Comparison of ENCODE assay signal across 1 cellular context in genomic region chr5:74640450-74641013, GRCh38.
A peak's percentile ranks its signal among the peaks of the same experiment; 100 is the strongest.
TF ChIP-seq lines count a peak whose summit lies in the region.

TSS of gene ENC1 (minus strand) at chr5:74640728. CDS start at chr5:74636485, 4,243 bp downstream.

TF ChIP-seq in HepG2, 621 proteins besides CTCF, POLR2A, EP300 and RAD21 (continued from another document and continues in another):
- TF ChIP-seq, protein P1, sequence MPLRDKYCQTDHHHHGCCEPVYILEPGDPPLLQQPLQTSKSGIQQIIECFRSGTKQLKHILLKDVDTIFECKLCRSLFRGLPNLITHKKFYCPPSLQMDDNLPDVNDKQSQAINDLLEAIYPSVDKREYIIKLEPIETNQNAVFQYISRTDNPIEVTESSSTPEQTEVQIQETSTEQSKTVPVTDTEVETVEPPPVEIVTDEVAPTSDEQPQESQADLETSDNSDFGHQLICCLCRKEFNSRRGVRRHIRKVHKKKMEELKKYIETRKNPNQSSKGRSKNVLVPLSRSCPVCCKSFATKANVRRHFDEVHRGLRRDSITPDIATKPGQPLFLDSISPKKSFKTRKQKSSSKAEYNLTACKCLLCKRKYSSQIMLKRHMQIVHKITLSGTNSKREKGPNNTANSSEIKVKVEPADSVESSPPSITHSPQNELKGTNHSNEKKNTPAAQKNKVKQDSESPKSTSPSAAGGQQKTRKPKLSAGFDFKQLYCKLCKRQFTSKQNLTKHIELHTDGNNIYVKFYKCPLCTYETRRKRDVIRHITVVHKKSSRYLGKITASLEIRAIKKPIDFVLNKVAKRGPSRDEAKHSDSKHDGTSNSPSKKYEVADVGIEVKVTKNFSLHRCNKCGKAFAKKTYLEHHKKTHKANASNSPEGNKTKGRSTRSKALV (CRISPR knock-in tag; IDR thresholded peaks at IDR 0.05), result peak; percentile 90
- TF ChIP-seq, protein P2, sequence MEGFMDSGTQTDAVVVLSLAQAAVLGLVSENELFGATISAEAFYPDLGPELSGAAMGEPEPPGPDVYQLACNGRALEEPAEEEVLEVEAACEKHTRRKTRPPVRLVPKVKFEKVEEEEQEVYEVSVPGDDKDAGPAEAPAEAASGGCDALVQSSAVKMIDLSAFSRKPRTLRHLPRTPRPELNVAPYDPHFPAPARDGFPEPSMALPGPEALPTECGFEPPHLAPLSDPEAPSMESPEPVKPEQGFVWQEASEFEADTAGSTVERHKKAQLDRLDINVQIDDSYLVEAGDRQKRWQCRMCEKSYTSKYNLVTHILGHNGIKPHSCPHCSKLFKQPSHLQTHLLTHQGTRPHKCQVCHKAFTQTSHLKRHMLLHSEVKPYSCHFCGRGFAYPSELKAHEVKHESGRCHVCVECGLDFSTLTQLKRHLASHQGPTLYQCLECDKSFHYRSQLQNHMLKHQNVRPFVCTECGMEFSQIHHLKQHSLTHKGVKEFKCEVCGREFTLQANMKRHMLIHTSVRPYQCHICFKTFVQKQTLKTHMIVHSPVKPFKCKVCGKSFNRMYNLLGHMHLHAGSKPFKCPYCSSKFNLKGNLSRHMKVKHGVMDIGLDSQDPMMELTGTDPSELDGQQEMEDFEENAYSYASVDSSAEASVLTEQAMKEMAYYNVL (CRISPR knock-in tag; IDR thresholded peaks at IDR 0.05; ENCODE audit: borderline replicate concordance), result peak; percentile 71; the same call in 1 of the 2 replicates
- TF ChIP-seq ZNF10 (CRISPR knock-in tag; IDR thresholded peaks at IDR 0.05; ENCODE audit: borderline replicate concordance, low read depth) (no peak), PAX8 (CRISPR knock-in tag; IDR thresholded peaks at IDR 0.05; ENCODE audit: borderline replicate concordance) (no peak), SMARCC2 (IDR thresholded peaks at IDR 0.05) (no peak), FOXK1 (CRISPR knock-in tag; IDR thresholded peaks at IDR 0.05; ENCODE audit: borderline replicate concordance, low read depth) (peak; percentile 18; the same call in 1 of the 2 replicates), ZNF766 (CRISPR knock-in tag; IDR thresholded peaks at IDR 0.05; ENCODE audit: borderline replicate concordance) (no peak), ERF (CRISPR knock-in tag; IDR thresholded peaks at IDR 0.05) (peak; percentile 95), ZNF343 (CRISPR knock-in tag; IDR thresholded peaks at IDR 0.05) (no peak), ZNF614 (CRISPR knock-in tag; IDR thresholded peaks at IDR 0.05; ENCODE audit: borderline replicate concordance) (peak; percentile 78; the same call in 1 of the 2 replicates), ZNF552 (CRISPR knock-in tag; IDR thresholded peaks at IDR 0.05; ENCODE audit: borderline replicate concordance) (no peak), ZBTB20 (CRISPR knock-in tag; IDR thresholded peaks at IDR 0.05; ENCODE audit: borderline replicate concordance, low read depth) (no peak), ATAD3A (CRISPR knock-in tag; IDR thresholded peaks at IDR 0.05) (no peak), HNF4G (IDR thresholded peaks at IDR 0.05; ENCODE audit: borderline replicate concordance, low read depth, low read length) (no peak; the same call in 1 of the 2 replicates), HNF4G (CRISPR knock-in tag; IDR thresholded peaks at IDR 0.05; ENCODE audit: borderline replicate concordance, low read depth) (no peak; the same call in 1 of the 2 replicates), SPEN (CRISPR knock-in tag; IDR thresholded peaks at IDR 0.05; ENCODE audit: low read depth) (no peak; the same call in none of the 2 replicates), ARHGAP35 (CRISPR knock-in tag; IDR thresholded peaks at IDR 0.05; ENCODE audit: borderline replicate concordance) (peak; percentile 56; the same call in 1 of the 2 replicates), POLR2AphosphoS5 (IDR thresholded peaks at IDR 0.05; ENCODE audit: low read depth, low read length) (peak; percentile 98), GFI1 (CRISPR knock-in tag; IDR thresholded peaks at IDR 0.05; ENCODE audit: borderline replicate concordance) (peak; percentile 79), ZNF280B (CRISPR knock-in tag; IDR thresholded peaks at IDR 0.05; ENCODE audit: borderline replicate concordance) (peak; percentile 62; the same call in 1 of the 2 replicates), BHLHE40 (IDR thresholded peaks at IDR 0.05; ENCODE audit: low read length) (no peak; the same call in 1 of the 2 replicates), SRSF9 (IDR thresholded peaks at IDR 0.05; ENCODE audit: borderline replicate concordance, insufficient read depth, low read depth, low read length, poor library complexity, severe bottlenecking) (no peak), ZNF18 (CRISPR knock-in tag; IDR thresholded peaks at IDR 0.05; ENCODE audit: insufficient replicate concordance) (no peak), ZNF292 (CRISPR knock-in tag; IDR thresholded peaks at IDR 0.05; ENCODE audit: borderline replicate concordance, low read depth) (no peak), NCOA5 (CRISPR knock-in tag; IDR thresholded peaks at IDR 0.05) (no peak), ZFP37 (CRISPR knock-in tag; IDR thresholded peaks at IDR 0.05; ENCODE audit: borderline replicate concordance) (no peak), ZBTB46 (CRISPR knock-in tag; IDR thresholded peaks at IDR 0.05; ENCODE audit: borderline replicate concordance) (no peak), KDM5B (CRISPR knock-in tag; IDR thresholded peaks at IDR 0.05; ENCODE audit: borderline replicate concordance) (no peak; the same call in 1 of the 2 replicates)
- TF ChIP-seq, protein P3, sequence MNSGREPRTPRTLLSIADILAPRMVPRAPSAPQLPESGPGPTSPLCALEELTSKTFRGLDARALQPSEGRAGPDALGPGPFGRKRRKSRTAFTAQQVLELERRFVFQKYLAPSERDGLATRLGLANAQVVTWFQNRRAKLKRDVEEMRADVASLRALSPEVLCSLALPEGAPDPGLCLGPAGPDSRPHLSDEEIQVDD (CRISPR knock-in tag; IDR thresholded peaks at IDR 0.05; ENCODE audit: borderline replicate concordance), result no peak
- TF ChIP-seq, protein P4, sequence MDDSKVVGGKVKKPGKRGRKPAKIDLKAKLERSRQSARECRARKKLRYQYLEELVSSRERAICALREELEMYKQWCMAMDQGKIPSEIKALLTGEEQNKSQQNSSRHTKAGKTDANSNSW (CRISPR knock-in tag; IDR thresholded peaks at IDR 0.05; ENCODE audit: borderline replicate concordance), result 0 out of 2 replicates have a peak, but pooled peaks have one; percentile 87
- TF ChIP-seq, protein P5, sequence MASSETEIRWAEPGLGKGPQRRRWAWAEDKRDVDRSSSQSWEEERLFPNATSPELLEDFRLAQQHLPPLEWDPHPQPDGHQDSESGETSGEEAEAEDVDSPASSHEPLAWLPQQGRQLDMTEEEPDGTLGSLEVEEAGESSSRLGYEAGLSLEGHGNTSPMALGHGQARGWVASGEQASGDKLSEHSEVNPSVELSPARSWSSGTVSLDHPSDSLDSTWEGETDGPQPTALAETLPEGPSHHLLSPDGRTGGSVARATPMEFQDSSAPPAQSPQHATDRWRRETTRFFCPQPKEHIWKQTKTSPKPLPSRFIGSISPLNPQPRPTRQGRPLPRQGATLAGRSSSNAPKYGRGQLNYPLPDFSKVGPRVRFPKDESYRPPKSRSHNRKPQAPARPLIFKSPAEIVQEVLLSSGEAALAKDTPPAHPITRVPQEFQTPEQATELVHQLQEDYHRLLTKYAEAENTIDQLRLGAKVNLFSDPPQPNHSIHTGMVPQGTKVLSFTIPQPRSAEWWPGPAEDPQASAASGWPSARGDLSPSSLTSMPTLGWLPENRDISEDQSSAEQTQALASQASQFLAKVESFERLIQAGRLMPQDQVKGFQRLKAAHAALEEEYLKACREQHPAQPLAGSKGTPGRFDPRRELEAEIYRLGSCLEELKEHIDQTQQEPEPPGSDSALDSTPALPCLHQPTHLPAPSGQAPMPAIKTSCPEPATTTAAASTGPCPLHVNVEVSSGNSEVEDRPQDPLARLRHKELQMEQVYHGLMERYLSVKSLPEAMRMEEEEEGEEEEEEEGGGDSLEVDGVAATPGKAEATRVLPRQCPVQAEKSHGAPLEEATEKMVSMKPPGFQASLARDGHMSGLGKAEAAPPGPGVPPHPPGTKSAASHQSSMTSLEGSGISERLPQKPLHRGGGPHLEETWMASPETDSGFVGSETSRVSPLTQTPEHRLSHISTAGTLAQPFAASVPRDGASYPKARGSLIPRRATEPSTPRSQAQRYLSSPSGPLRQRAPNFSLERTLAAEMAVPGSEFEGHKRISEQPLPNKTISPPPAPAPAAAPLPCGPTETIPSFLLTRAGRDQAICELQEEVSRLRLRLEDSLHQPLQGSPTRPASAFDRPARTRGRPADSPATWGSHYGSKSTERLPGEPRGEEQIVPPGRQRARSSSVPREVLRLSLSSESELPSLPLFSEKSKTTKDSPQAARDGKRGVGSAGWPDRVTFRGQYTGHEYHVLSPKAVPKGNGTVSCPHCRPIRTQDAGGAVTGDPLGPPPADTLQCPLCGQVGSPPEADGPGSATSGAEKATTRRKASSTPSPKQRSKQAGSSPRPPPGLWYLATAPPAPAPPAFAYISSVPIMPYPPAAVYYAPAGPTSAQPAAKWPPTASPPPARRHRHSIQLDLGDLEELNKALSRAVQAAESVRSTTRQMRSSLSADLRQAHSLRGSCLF (CRISPR knock-in tag; IDR thresholded peaks at IDR 0.05; ENCODE audit: borderline replicate concordance), result no peak
- TF ChIP-seq, protein P6, sequence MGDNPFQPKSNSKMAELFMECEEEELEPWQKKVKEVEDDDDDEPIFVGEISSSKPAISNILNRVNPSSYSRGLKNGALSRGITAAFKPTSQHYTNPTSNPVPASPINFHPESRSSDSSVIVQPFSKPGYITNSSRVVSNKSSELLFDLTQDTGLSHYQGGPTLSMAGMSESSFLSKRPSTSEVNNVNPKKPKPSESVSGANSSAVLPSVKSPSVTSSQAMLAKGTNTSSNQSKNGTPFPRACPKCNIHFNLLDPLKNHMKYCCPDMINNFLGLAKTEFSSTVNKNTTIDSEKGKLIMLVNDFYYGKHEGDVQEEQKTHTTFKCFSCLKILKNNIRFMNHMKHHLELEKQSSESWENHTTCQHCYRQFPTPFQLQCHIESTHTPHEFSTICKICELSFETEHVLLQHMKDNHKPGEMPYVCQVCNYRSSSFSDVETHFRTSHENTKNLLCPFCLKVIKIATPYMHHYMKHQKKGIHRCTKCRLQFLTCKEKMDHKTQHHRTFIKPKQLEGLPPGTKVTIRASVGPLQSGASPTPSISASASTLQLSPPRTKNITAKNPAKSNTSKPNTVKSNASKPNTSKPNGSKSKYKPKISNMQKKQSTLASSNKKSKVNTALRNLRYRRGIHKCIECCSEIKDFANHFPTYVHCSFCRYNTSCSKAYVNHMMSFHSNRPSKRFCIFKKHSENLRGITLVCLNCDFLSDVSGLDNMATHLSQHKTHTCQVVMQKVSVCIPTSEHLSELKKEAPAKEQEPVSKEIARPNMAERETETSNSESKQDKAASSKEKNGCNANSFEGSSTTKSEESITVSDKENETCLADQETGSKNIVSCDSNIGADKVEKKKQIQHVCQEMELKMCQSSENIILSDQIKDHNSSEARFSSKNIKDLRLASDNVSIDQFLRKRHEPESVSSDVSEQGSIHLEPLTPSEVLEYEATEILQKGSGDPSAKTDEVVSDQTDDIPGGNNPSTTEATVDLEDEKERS (CRISPR knock-in tag; IDR thresholded peaks at IDR 0.05), result no peak
